ENCODE assay signal across 8 cellular contexts in genomic region chr3:8501388-8502131, GRCh38. TPM values are rescaled to one million over a fixed set of nuclear protein-coding genes. Genes with fewer than 3 reads are reported as not detected.
DNase-seq lines count a peak whose midpoint lies in the region; ATAC-seq and TF ChIP-seq lines count a peak whose summit lies in the region.

LMCD1 (plus strand) TSS chr3:8501823; CDS start chr3:8501939, 116 bp downstream.

- peak within 1 kb of the TSS; percentile 98 for H3K4me2 ChIP-seq in PC-9

- no peak for TF ChIP-seq EP300 in esophagus muscularis mucosa (IDR thresholded peaks at IDR 0.05)

- DNase-seq in COLO829 (ENCODE audit: low spot score) (peak; percentile 49), HS-5 (ENCODE audit: low read depth) (peak; percentile 75), PC-9 (peak; percentile 85 to 94), esophagus muscularis mucosa (ENCODE audit: extremely low spot score) (peak; percentile 96)
- DNase-seq in activated T-helper 1 cell treated with anti-CD3 and anti-CD28 coated beads, Interleukin-12 subunit alpha, Interleukin-12 subunit beta, Interleukin-2, Interleukin-4 antibody, amounts not matched to agents 30 ng/mL and 10 ng/mL and 1 ng/mL, durations not matched to agents 14 hours and 24 hours and 36 hours (ENCODE audit: low spot score): peak; percentile 73
- DNase-seq in stimulated activated CD8-positive, alpha-beta memory T cell treated with anti-CD3 and anti-CD28 coated beads, Interleukin-7, amount 100 ng/mL, for 1 hour (ENCODE audit: low read depth in 2 of 2): peak; percentile 35 to 60

- H3K4me3 Mint-ChIP-seq in activated T-helper 1 cell treated with anti-CD3 and anti-CD28 coated beads, Interleukin-12 subunit alpha, Interleukin-12 subunit beta, Interleukin-2, Interleukin-4 antibody, amounts not matched to agents 30 ng/mL and 10 ng/mL and 1 ng/mL, durations not matched to agents 14 hours and 24 hours and 36 hours: peak within 1 kb of the TSS; percentile 56

- peak within 1 kb of the TSS; percentile 85 for H2AFZ ChIP-seq in PC-9

- no peaks in the 10 kb centered on the region for H3K9me2 ChIP-seq in PC-9 (ENCODE audit: insufficient read depth)

- H3K27ac Mint-ChIP-seq in activated T-helper 1 cell treated with anti-CD3 and anti-CD28 coated beads, Interleukin-12 subunit alpha, Interleukin-12 subunit beta, Interleukin-2, Interleukin-4 antibody, amounts not matched to agents 30 ng/mL and 10 ng/mL and 1 ng/mL, durations not matched to agents 14 hours and 24 hours and 36 hours: no peak within 1 kb of the TSS

- peak within 1 kb of the TSS; percentile 97 for H3K27ac ChIP-seq in PC-9
- peak within 1 kb of the TSS; percentile 85 to 88 (median 88) for H3K27ac ChIP-seq in esophagus muscularis mucosa (replicated peaks in 1 of 4)
- peak within 1 kb of the TSS; percentile 93 for H3K27ac ChIP-seq in muscle layer of colon (ENCODE audit: low read depth, low read length)

- H3K36me3 ChIP-seq in PC-9 (ENCODE audit: low read depth) (no peaks in the 10 kb centered on the region), esophagus muscularis mucosa (no peaks in the 10 kb centered on the region), muscle layer of colon (ENCODE audit: insufficient read depth, low read length) (no peaks in the 10 kb centered on the region)

- H3K4me1 Mint-ChIP-seq in activated T-helper 1 cell treated with anti-CD3 and anti-CD28 coated beads, Interleukin-12 subunit alpha, Interleukin-12 subunit beta, Interleukin-2, Interleukin-4 antibody, amounts not matched to agents 30 ng/mL and 10 ng/mL and 1 ng/mL, durations not matched to agents 14 hours and 24 hours and 36 hours (ENCODE audit: low read depth): peaks cover 9% of the 10 kb centered on the region

- WGBS in esophagus muscularis mucosa: 2% methylated on average over 29 of the region's 49 CpGs

- CTCF ChIA-PET in PC-9 (lab: Charles Lee): interaction anchor here (0.5 to 1.2 kb wide), 4 partner anchors 16 to 339 kb away, joined by 3 to 6 read pairs (median 4); no protein-coding TSS in a partner anchor

- H3K27me3 ChIP-seq in PC-9 (ENCODE audit: insufficient read depth, low read depth) (no peaks in the 10 kb centered on the region), esophagus muscularis mucosa (no peaks in the 10 kb centered on the region), muscle layer of colon (ENCODE audit: control insufficient read depth in 1 of 2, insufficient read depth in 2 of 2, low read length in 2 of 2) (no peaks in the 10 kb centered on the region)

- peaks cover 20% of the 10 kb centered on the region for H3K27me3 Mint-ChIP-seq in activated T-helper 1 cell treated with anti-CD3 and anti-CD28 coated beads, Interleukin-12 subunit alpha, Interleukin-12 subunit beta, Interleukin-2, Interleukin-4 antibody, amounts not matched to agents 30 ng/mL and 10 ng/mL and 1 ng/mL, durations not matched to agents 14 hours and 24 hours and 36 hours (ENCODE audit: insufficient read depth)

- no peaks in the 10 kb centered on the region for H4K20me1 ChIP-seq in PC-9 (ENCODE audit: insufficient read depth)

- H3K36me3 Mint-ChIP-seq in activated T-helper 1 cell treated with anti-CD3 and anti-CD28 coated beads, Interleukin-12 subunit alpha, Interleukin-12 subunit beta, Interleukin-2, Interleukin-4 antibody, amounts not matched to agents 30 ng/mL and 10 ng/mL and 1 ng/mL, durations not matched to agents 14 hours and 24 hours and 36 hours (ENCODE audit: low read depth): no peaks in the 10 kb centered on the region

- peaks cover 84% of the 10 kb centered on the region for H3K4me1 ChIP-seq in PC-9 (replicated peaks; ENCODE audit: insufficient read depth)
- H3K4me1 ChIP-seq in esophagus muscularis mucosa: peaks cover 35 to 66% (median 45%) of the 10 kb centered on the region in 4 donors
- H3K4me1 ChIP-seq in muscle layer of colon (ENCODE audit: insufficient read depth, low read length): peaks cover 20% of the 10 kb centered on the region

- no peaks in the 10 kb centered on the region for H3K79me2 ChIP-seq in PC-9 (ENCODE audit: low read depth)

- H3K9ac ChIP-seq in muscle layer of colon (ENCODE audit: low read length): no peak within 1 kb of the TSS

- TF ChIP-seq POLR2A in esophagus muscularis mucosa (IDR thresholded peaks at IDR 0.05; ENCODE audit: low read depth): peak; percentile 41

- intact Hi-C loops in PC-9 (cut with micrococcal nuclease; ENCODE audit: unreplicated experiment): loop anchor here (2.0 kb wide), 2 partner anchors 127 to 463 kb away; no protein-coding TSS in a partner anchor
- intact Hi-C loops in activated T-helper 1 cell treated with anti-CD3 and anti-CD28 coated beads, Interleukin-12 subunit alpha, Interleukin-12 subunit beta, Interleukin-2, Interleukin-4 antibody, amounts not matched to agents 30 ng/mL and 10 ng/mL and 1 ng/mL, durations not matched to agents 14 hours and 24 hours and 36 hours (cut with micrococcal nuclease): no loop called here
- intact Hi-C loops in esophagus muscularis mucosa (cut with DNase I): loop anchor here (5.0 kb wide), 1 partner anchor 121 kb away; no protein-coding TSS in a partner anchor

- H3K9me3 ChIP-seq in PC-9 (ENCODE audit: insufficient read depth, low read depth): no peaks in the 10 kb centered on the region
- H3K9me3 ChIP-seq in esophagus muscularis mucosa: no peaks in the 10 kb centered on the region
- H3K9me3 ChIP-seq in muscle layer of colon (ENCODE audit: low read length): no peaks in the 10 kb centered on the region

- BruUV-seq in PC-9 (replicated peaks; lab: Mats Ljungman, UMichigan): no TSS peak

- peak within 1 kb of the TSS; percentile 78 for H3K4me3 ChIP-seq in PC-9
- H3K4me3 ChIP-seq in esophagus muscularis mucosa: peak within 1 kb of the TSS; percentile 56 to 63 (median 62)
- peak within 1 kb of the TSS; percentile 48 to 61 for H3K4me3 ChIP-seq in muscle layer of colon (ENCODE audit: low read depth in 1 of 2, low read length in 2 of 2)

- TF ChIP-seq CTCF in PC-9 (conservative IDR thresholded peaks at IDR 0.05) (no peak), esophagus muscularis mucosa (IDR thresholded peaks at IDR 0.05) (peak; percentile 41 to 54 (median 51))

- H3K9me3 Mint-ChIP-seq in activated T-helper 1 cell treated with anti-CD3 and anti-CD28 coated beads, Interleukin-12 subunit alpha, Interleukin-12 subunit beta, Interleukin-2, Interleukin-4 antibody, amounts not matched to agents 30 ng/mL and 10 ng/mL and 1 ng/mL, durations not matched to agents 14 hours and 24 hours and 36 hours: no peaks in the 10 kb centered on the region

- peaks cover 51% of the 10 kb centered on the region for H3F3A ChIP-seq in PC-9 (ENCODE audit: insufficient read depth, low read depth)

- ATAC-seq in GM21360 (IDR thresholded peaks at IDR 0.05; ENCODE audit: unreplicated experiment): peak; percentile 96

- POLR2A ChIA-PET in PC-9 (lab: Charles Lee; ENCODE audit: unreplicated experiment): interaction anchor here (0.6 to 1.2 kb wide), 7 partner anchors 18 to 1369 kb away, joined by 3 to 5 read pairs (median 4); no protein-coding TSS in a partner anchor

RNA-seq across cellular contexts. Expression of gene LMCD1, which starts in this region (rescaled TPM):
- total RNA-seq in PC-9 (2021) (10.0 and 10.3 TPM in 2 replicates), esophagus muscularis mucosa (100 to 1,000 TPM in 2 of 4 donors, 10 to 100 TPM in 2; 43.2 to 576 (median 131) TPM)
- 0.52 and 0.83 TPM in 2 replicates for total RNA-seq in activated T-helper 1 cell treated with anti-CD3 and anti-CD28 coated beads, Interleukin-12 subunit alpha, Interleukin-12 subunit beta, Interleukin-2, Interleukin-4 antibody, amounts not matched to agents 30 ng/mL and 10 ng/mL and 1 ng/mL, durations not matched to agents 14 hours and 24 hours and 36 hours

Comparison
In these comparisons a context has a peak if more than half of its experiments do, and no peak if none do; other contexts are left out.
1. Peak in every context shown above with its lines: DNase-seq, ATAC-seq, H3K4me3 ChIP-seq and H3K27ac ChIP-seq.
2. Peak in DNase-seq in activated T-helper 1 cell treated with anti-CD3 and anti-CD28 coated beads, Interleukin-12 subunit alpha, Interleukin-12 subunit beta, Interleukin-2, Interleukin-4 antibody, amounts not matched to agents 30 ng/mL and 10 ng/mL and 1 ng/mL, durations not matched to agents 14 hours and 24 hours and 36 hours; RNA of the gene not detected or under 1 TPM.